In the genomic region with DNA sequence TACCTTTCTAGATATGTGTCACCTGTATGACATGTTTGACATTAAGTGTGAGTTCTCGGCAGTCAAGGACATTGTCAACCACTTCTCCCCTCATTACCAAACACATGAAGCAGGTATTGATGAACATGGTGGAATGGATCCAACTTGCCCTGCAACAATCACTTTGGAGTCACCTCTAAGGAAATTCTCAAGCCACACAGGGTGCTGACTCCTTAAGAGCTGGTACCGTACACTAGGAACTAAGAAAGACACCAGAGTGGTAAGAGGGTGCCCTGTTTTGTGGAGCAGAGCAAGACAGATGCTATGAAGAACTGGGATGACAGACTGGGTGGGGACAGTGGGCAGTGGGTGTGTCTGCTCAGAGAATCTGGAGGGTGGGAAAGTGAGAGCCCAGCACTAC, we compare ENCODE assay signal across 26 cellular contexts. TPM values are rescaled to one million over a fixed set of nuclear protein-coding genes. Genes with fewer than 3 reads are reported as not detected.
DNase-seq lines count a peak whose midpoint lies in the region; ATAC-seq, FAIRE-seq and TF ChIP-seq lines count a peak whose summit lies in the region.
"Had no signal": no experiment of that assay in that cellular context is flagged by ENCODE, and none has a peak within 500 bp of the region (broad histone marks: within the 10 kb centered on the region; RNA-seq: fewer than 3 reads in every experiment).

No MANE protein-coding gene starts in this region.

- no peaks in the 10 kb centered on the region for H3K9me3 Mint-ChIP-seq in stimulated activated effector memory CD8-positive, alpha-beta T cell treated with anti-CD3 and anti-CD28 coated beads, Interleukin-12 subunit alpha, Interleukin-12 subunit beta, amount 100 ng/mL, for 72 hours
- H3K9me3 Mint-ChIP-seq in activated CD8-positive, alpha-beta memory T cell treated with anti-CD3 and anti-CD28 coated beads, Interleukin-2, amount 10 ng/mL, durations not matched to agents 7 days and 5 days (ENCODE audit: low read depth) = no peaks in the 10 kb centered on the region
- H3K9me3 Mint-ChIP-seq: CD4-positive, alpha-beta memory T cell had no signal

- no peak overlapping the region for H3K23ac ChIP-seq in H1 (ENCODE audit: insufficient read length)

- no peaks in the 10 kb centered on the region for H4K20me1 ChIP-seq in H1 (replicated peaks in 1 of 2; ENCODE audit: control insufficient read depth in 1 of 2, insufficient read depth in 2 of 2, low read length in 2 of 2)
- H4K20me1 ChIP-seq: BLaER1 treated with 17β-estradiol and CSF1 and Interleukin-3, amounts not matched to agents 10 nM and 100 nM had no signal

- peaks cover 53% of the 10 kb centered on the region for H3K27me3 Mint-ChIP-seq in activated CD8-positive, alpha-beta memory T cell treated with anti-CD3 and anti-CD28 coated beads, Interleukin-2, amount 10 ng/mL, durations not matched to agents 7 days and 5 days

- no peak overlapping the region for H2BK5ac ChIP-seq in H1 (ENCODE audit: low read depth, low read length)

- no peak overlapping the region for H3K4me3 Mint-ChIP-seq in stimulated activated effector memory CD8-positive, alpha-beta T cell treated with anti-CD3 and anti-CD28 coated beads, Interleukin-12 subunit alpha, Interleukin-12 subunit beta, amount 100 ng/mL, for 72 hours
- no peak overlapping the region for H3K4me3 Mint-ChIP-seq in activated CD8-positive, alpha-beta memory T cell treated with anti-CD3 and anti-CD28 coated beads, Interleukin-2, amount 10 ng/mL, durations not matched to agents 7 days and 5 days
- H3K4me3 Mint-ChIP-seq: CD14-positive monocyte had no signal

- no peak overlapping the region for H2BK15ac ChIP-seq in H1 (ENCODE audit: low read length)

- H3K27me3 ChIP-seq in H1 (replicated peaks in 1 of 4; ENCODE audit: control insufficient read depth in 3 of 4, extremely low read depth in 1 of 4, insufficient read depth in 3 of 4, low read length in 3 of 4) (no peaks in the 10 kb centered on the region), lower lobe of right lung (ENCODE audit: low read depth) (peaks cover 4% of the 10 kb centered on the region), aorta (ENCODE audit: control insufficient read depth in 1 of 2, insufficient read depth in 2 of 2, low read length in 1 of 2) (no peaks in the 10 kb centered on the region), testis (no peaks in the 10 kb centered on the region), esophagus squamous epithelium (no peaks in the 10 kb centered on the region)
- H3K27me3 ChIP-seq: BLaER1 treated with 17β-estradiol and CSF1 and Interleukin-3, amounts not matched to agents 10 nM and 100 nM had no signal

- no peak overlapping the region for H2AFZ ChIP-seq in H1 (ENCODE audit: low read length)

- no peaks in the 10 kb centered on the region for H3K4me1 Mint-ChIP-seq in stimulated activated effector memory CD8-positive, alpha-beta T cell treated with anti-CD3 and anti-CD28 coated beads, Interleukin-12 subunit alpha, Interleukin-12 subunit beta, amount 100 ng/mL, for 72 hours
- no peaks in the 10 kb centered on the region for H3K4me1 Mint-ChIP-seq in activated CD8-positive, alpha-beta memory T cell treated with anti-CD3 and anti-CD28 coated beads, Interleukin-2, amount 10 ng/mL, durations not matched to agents 7 days and 5 days
- H3K4me1 Mint-ChIP-seq: CD14-positive monocyte; CD4-positive, alpha-beta memory T cell had no signal

- no peaks in the 10 kb centered on the region for H3K79me2 ChIP-seq in H1 (ENCODE audit: control insufficient read depth in 1 of 2, insufficient read depth in 2 of 2, low read length in 2 of 2)

- no peak overlapping the region for H3K4me3 ChIP-seq in H1 (ENCODE audit: extremely low read depth in 1 of 4, insufficient read depth in 2 of 4, low read depth in 3 of 4, low read length in 4 of 4)
- no peak overlapping the region for H3K4me3 ChIP-seq in lower lobe of right lung
- no peak overlapping the region for H3K4me3 ChIP-seq in aorta (ENCODE audit: low read length in 2 of 2)
- H3K4me3 ChIP-seq in testis = no peak overlapping the region
- H3K4me3 ChIP-seq in esophagus squamous epithelium = no peak overlapping the region
- H3K4me3 ChIP-seq: A549; BLaER1 treated with 17β-estradiol and CSF1 and Interleukin-3, amounts not matched to agents 10 nM and 100 nM had no signal

- POLR2A ChIA-PET in H1 (lab: Charles Lee; ENCODE audit: partially characterized antibody) = no interaction called here

- no peak overlapping the region for H2BK12ac ChIP-seq in H1 (ENCODE audit: low read depth, low read length)

- H2BK20ac ChIP-seq in H1 (ENCODE audit: low read length) = no peak overlapping the region

- CTCF ChIA-PET in H1 (lab: Charles Lee; ENCODE audit: partially characterized antibody) = interaction anchor here (1.6 kb wide), 1 partner anchor 204 kb away, joined by 6 read pairs; no protein-coding TSS in a partner anchor
- CTCF ChIA-PET in activated CD8-positive, alpha-beta memory T cell treated with anti-CD3 and anti-CD28 coated beads, Interleukin-2, amount 10 ng/mL, durations not matched to agents 7 days and 5 days (lab: Charles Lee) = interaction anchor here (0.6 to 1.0 kb wide), 2 partner anchors 242 to 332 kb away, joined by 3 read pairs; no protein-coding TSS in a partner anchor

- no peak overlapping the region for H3K4ac ChIP-seq in H1 (replicated peaks; ENCODE audit: insufficient read length, low read depth, low read length)

- FAIRE-seq in H1 (lab: Jason Lieb, UNC) = no peak
- FAIRE-seq: A549, GM12891, GM18507 had no signal

- no peak for TF ChIP-seq POLR2A in H1 (IDR thresholded peaks at IDR 0.05; ENCODE audit: control extremely low read depth in 1 of 2, low read depth in 2 of 2, low read length in 2 of 2)
- no peak for TF ChIP-seq POLR2A in testis (IDR thresholded peaks at IDR 0.05)
- no peak for TF ChIP-seq POLR2A in esophagus squamous epithelium (IDR thresholded peaks at IDR 0.05)

- no peak for TF ChIP-seq EP300 in H1 (IDR thresholded peaks at IDR 0.05; ENCODE audit: borderline replicate concordance in 1 of 2, low read depth in 2 of 2, low read length in 2 of 2)

- no peak overlapping the region for H2AK5ac ChIP-seq in H1 (ENCODE audit: low read depth, low read length)

- no peak overlapping the region for H2BK120ac ChIP-seq in H1 (replicated peaks; ENCODE audit: low read depth, low read length)

- H4K91ac ChIP-seq in H1 (replicated peaks; ENCODE audit: insufficient read length, low read length) = no peak overlapping the region

- no peak overlapping the region for H3K27ac Mint-ChIP-seq in stimulated activated effector memory CD8-positive, alpha-beta T cell treated with anti-CD3 and anti-CD28 coated beads, Interleukin-12 subunit alpha, Interleukin-12 subunit beta, amount 100 ng/mL, for 72 hours
- H3K27ac Mint-ChIP-seq in activated CD8-positive, alpha-beta memory T cell treated with anti-CD3 and anti-CD28 coated beads, Interleukin-2, amount 10 ng/mL, durations not matched to agents 7 days and 5 days = no peak overlapping the region
- H3K27ac Mint-ChIP-seq: CD4-positive, alpha-beta memory T cell had no signal

- no peak for DNase-seq in H1 (ENCODE audit: low read depth in 1 of 2, low spot score in 2 of 2)
- no peak for DNase-seq in lower lobe of right lung
- no peak for DNase-seq in stimulated activated effector memory CD8-positive, alpha-beta T cell treated with anti-CD3 and anti-CD28 coated beads, Interleukin-12 subunit alpha, Interleukin-12 subunit beta, amount 100 ng/mL, for 72 hours (ENCODE audit: low spot score in 2 of 2)
- DNase-seq in aorta = no peak
- no peak for DNase-seq in testis
- no peak for DNase-seq in esophagus squamous epithelium (lab: John Stamatoyannopoulos, UW)
- DNase-seq in activated CD8-positive, alpha-beta memory T cell treated with anti-CD3 and anti-CD28 coated beads, Interleukin-2, amount 10 ng/mL, durations not matched to agents 7 days and 5 days = no peak
- DNase-seq: 8988T; ACHN; AML-193; BE2C; Calu3; CD4-positive, alpha-beta memory T cell; COR-L47; DMS53; DMS79 treated with DMSO at 0.1 percent for 48 hours; GF-D8; GOT3; H7; HCEC 1CT had no signal

- H3K36me3 ChIP-seq in H1 (ENCODE audit: control insufficient read depth in 2 of 4, insufficient read depth in 4 of 4, low read length in 3 of 4) (no peaks in the 10 kb centered on the region), lower lobe of right lung (no peaks in the 10 kb centered on the region), aorta (ENCODE audit: control insufficient read depth in 1 of 2, insufficient read depth in 2 of 2, low read length in 1 of 2) (no peaks in the 10 kb centered on the region), testis (ENCODE audit: low read depth, missing control alignments) (no peaks in the 10 kb centered on the region), esophagus squamous epithelium (no peaks in the 10 kb centered on the region)
- H3K36me3 ChIP-seq: BE2C; BLaER1 treated with 17β-estradiol and CSF1 and Interleukin-3, amounts not matched to agents 10 nM and 100 nM had no signal

- no peak overlapping the region for H3K14ac ChIP-seq in H1 (ENCODE audit: insufficient read length)

- H3K9me3 ChIP-seq in H1 (ENCODE audit: insufficient read depth in 2 of 2, low read depth in 1 of 2, low read length in 1 of 2) (no peaks in the 10 kb centered on the region), lower lobe of right lung (no peaks in the 10 kb centered on the region), aorta (ENCODE audit: control insufficient read depth, low read length) (no peaks in the 10 kb centered on the region), testis (no peaks in the 10 kb centered on the region), esophagus squamous epithelium (no peaks in the 10 kb centered on the region)
- H3K9me3 ChIP-seq: A549; BE2C; BLaER1 treated with 17β-estradiol and CSF1 and Interleukin-3, amounts not matched to agents 10 nM and 100 nM had no signal

- intact Hi-C loops in lower lobe of right lung (cut with DNase I) (no loop called here), aorta (cut with DNase I) (no loop called here), testis (cut with DNase I; ENCODE audit: low total_unique reads) (no loop called here), esophagus squamous epithelium (cut with DNase I) (no loop called here)

- H3K9ac ChIP-seq in H1 (replicated peaks in 1 of 4; ENCODE audit: extremely low read depth in 1 of 4, low read depth in 3 of 4, low read length in 3 of 4) = no peak overlapping the region
- H3K9ac ChIP-seq: BLaER1 treated with 17β-estradiol and CSF1 and Interleukin-3, amounts not matched to agents 10 nM and 100 nM had no signal

- peak; percentile 49 to 64 for ATAC-seq in lower lobe of right lung
- ATAC-seq in stimulated activated effector memory CD8-positive, alpha-beta T cell treated with anti-CD3 and anti-CD28 coated beads, Interleukin-12 subunit alpha, Interleukin-12 subunit beta, amount 100 ng/mL, for 72 hours = peak; percentile 40
- ATAC-seq in aorta (ENCODE audit: low FRiP score) = peak; percentile 19
- ATAC-seq in activated CD8-positive, alpha-beta memory T cell treated with anti-CD3 and anti-CD28 coated beads, Interleukin-2, amount 10 ng/mL, durations not matched to agents 7 days and 5 days = no peak
- ATAC-seq: A549 had no signal

- no peaks in the 10 kb centered on the region for H3K23me2 ChIP-seq in H1 (ENCODE audit: low read depth, low read length)

- WGBS in H1 (ENCODE audit: extremely low coverage in 1 of 2, insufficient coverage in 1 of 2, insufficient read length in 1 of 2, insufficient replicate concordance in 2 of 2, low coverage in 1 of 2, low lambda C conversion rate in 2 of 2, missing lambda C conversion rate in 1 of 2), 2 experiments = 90% methylated on average over 2 of the region's 2 CpGs; no CpG with 5 or more reads in 1 of the 2 experiments
- 96 to 98% methylated on average over 2 of the region's 2 CpGs for WGBS in aorta, 2 donors
- 95 to 98% methylated on average over 2 of the region's 2 CpGs for WGBS in testis, 2 donors
- WGBS in esophagus squamous epithelium, 2 donors = 94 to 100% methylated on average over 2 of the region's 2 CpGs

- H3K18ac ChIP-seq in H1 (ENCODE audit: extremely low read depth, low read length) = 0 out of 2 replicates have a peak overlapping the region, but pooled peaks have one; percentile 13

- TF ChIP-seq CTCF in H1 (IDR thresholded peaks at IDR 0.05; ENCODE audit: control extremely low read depth in 1 of 3, insufficient read depth in 1 of 3, low read depth in 1 of 3, low read length in 3 of 3) = no peak
- TF ChIP-seq CTCF in lower lobe of right lung (IDR thresholded peaks at IDR 0.05) = no peak
- no peak for TF ChIP-seq CTCF in testis (IDR thresholded peaks at IDR 0.05)
- no peak for TF ChIP-seq CTCF in esophagus squamous epithelium (IDR thresholded peaks at IDR 0.05)

- no peak for TF ChIP-seq RAD21 in H1 (IDR thresholded peaks at IDR 0.05 in 1 of 2, conservative IDR thresholded peaks at IDR 0.05 in 1 of 2; ENCODE audit: low read depth in 2 of 2, low read length in 2 of 2)

- no peaks in the 10 kb centered on the region for H3K79me1 ChIP-seq in H1 (ENCODE audit: low read depth, low read length)

- no peak overlapping the region for H4K8ac ChIP-seq in H1 (ENCODE audit: extremely low read depth, insufficient read depth, low read length)

- H3K27ac ChIP-seq in H1 (ENCODE audit: low read depth, low read length) = no peak overlapping the region
- H3K27ac ChIP-seq in lower lobe of right lung = no peak overlapping the region
- no peak overlapping the region for H3K27ac ChIP-seq in aorta (ENCODE audit: low read depth in 1 of 2, low read length in 2 of 2)
- H3K27ac ChIP-seq in testis = no peak overlapping the region
- H3K27ac ChIP-seq in esophagus squamous epithelium = no peak overlapping the region
- H3K27ac ChIP-seq: A549; BLaER1 treated with 17β-estradiol and CSF1 and Interleukin-3, amounts not matched to agents 10 nM and 100 nM had no signal

- H3K4me1 ChIP-seq in H1 (replicated peaks in 1 of 4; ENCODE audit: control insufficient read depth in 3 of 4, insufficient read depth in 4 of 4, low read length in 3 of 4) = no peaks in the 10 kb centered on the region
- H3K4me1 ChIP-seq in lower lobe of right lung = peaks cover 17% of the 10 kb centered on the region
- peaks cover 3 to 6% of the 10 kb centered on the region in 2 donors for H3K4me1 ChIP-seq in aorta (ENCODE audit: control insufficient read depth in 1 of 2, insufficient read depth in 2 of 2, low read length in 2 of 2)
- no peaks in the 10 kb centered on the region for H3K4me1 ChIP-seq in testis
- H3K4me1 ChIP-seq in esophagus squamous epithelium = peaks cover 0 to 12% (median 4%) of the 10 kb centered on the region in 3 donors
- H3K4me1 ChIP-seq: A549, BE2C had no signal

- no peaks in the 10 kb centered on the region for H3K36me3 Mint-ChIP-seq in stimulated activated effector memory CD8-positive, alpha-beta T cell treated with anti-CD3 and anti-CD28 coated beads, Interleukin-12 subunit alpha, Interleukin-12 subunit beta, amount 100 ng/mL, for 72 hours
- no peaks in the 10 kb centered on the region for H3K36me3 Mint-ChIP-seq in activated CD8-positive, alpha-beta memory T cell treated with anti-CD3 and anti-CD28 coated beads, Interleukin-2, amount 10 ng/mL, durations not matched to agents 7 days and 5 days
- H3K36me3 Mint-ChIP-seq: CD14-positive monocyte; CD4-positive, alpha-beta memory T cell had no signal

- H3K4me2 ChIP-seq in H1 (ENCODE audit: insufficient read depth in 1 of 2, low read depth in 2 of 2, low read length in 2 of 2) = no peak overlapping the region
- H3K4me2 ChIP-seq: A549; BLaER1 treated with 17β-estradiol and CSF1 and Interleukin-3, amounts not matched to agents 10 nM and 100 nM had no signal

- H3K56ac ChIP-seq in H1 (replicated peaks; ENCODE audit: insufficient read length, low read depth, low read length) = no peak overlapping the region

- no peak overlapping the region for H4K5ac ChIP-seq in H1 (ENCODE audit: insufficient read length, low read depth, low read length)

RNA-seq across cellular contexts. Expression of a gene that starts 17.4 kb away (rescaled TPM):
- total RNA-seq in H1 (2021; fragmentation: NEBNext Ultra II Directional; extraction: Animal tissue kit (Norgen Biotek cat#: 25700)) = 35.0 and 36.3 TPM in 2 replicates
- polyA plus RNA-seq in H1 (2011; rRNA removed) (16.0 and 17.5 TPM in 2 replicates), aorta (100 to 1,000 TPM; 371 to 372 TPM), testis (ENCODE audit: insufficient read depth, low read depth, low replicate concordance) (46.6 TPM)
- 17.4 TPM for polyA plus RNA-seq in H1 (2011; cell fraction: cytosol; rRNA removed)
- polyA plus RNA-seq in H1 (2011; cell fraction: nucleus; rRNA removed) = 38.7 TPM
- 17.4 to 23.9 TPM (median 20.8 TPM) in 4 replicates for polyA plus RNA-seq in H1 (2012, experiment 1 of 2)
- 2.6 TPM for polyA plus RNA-seq in H1 (2012, experiment 2 of 2)
- 14.4 TPM for polyA plus RNA-seq in H1 (2013, experiment 1 of 2)
- polyA plus RNA-seq in H1 (2013, experiment 2 of 2) = 13.5 TPM
- 46.4 and 54.3 TPM in 2 replicates for polyA minus RNA-seq in H1 (2011; rRNA and poly(A)+ RNA removed)
- 19.2 TPM for polyA minus RNA-seq in H1 (2011; cell fraction: cytosol; rRNA and poly(A)+ RNA removed)
- 61.9 TPM for polyA minus RNA-seq in H1 (2011; cell fraction: nucleus; rRNA and poly(A)+ RNA removed)
- total RNA-seq in lower lobe of right lung (58.2 TPM), aorta (1,000 to 10,000 TPM in 1 of 2 donors, 100 to 1,000 TPM in 1; 591 to 1,478 TPM), testis (10 to 100 TPM; 34.4 to 38.8 TPM), esophagus squamous epithelium (100 to 1,000 TPM in 1 of 4 donors, 10 to 100 TPM in 3; 23.3 to 359 (median 72.2) TPM)
- total RNA-seq in activated CD8-positive, alpha-beta memory T cell treated with anti-CD3 and anti-CD28 coated beads, Interleukin-2, amount 10 ng/mL, durations not matched to agents 7 days and 5 days = under 1 TPM; 0.47 to 0.89 TPM
- total RNA-seq: G401 had no signal

Comparison
In these comparisons a context has a peak if more than half of its experiments do, and no peak if none do; other contexts are left out.
1. RNA of a gene that starts 17.4 kb away (total RNA-seq): 591 to 1,478 TPM in aorta, 23.3 to 359 TPM in esophagus squamous epithelium, 58.2 TPM in lower lobe of right lung (single experiment), 34.4 to 38.8 TPM in testis and 35.0 to 36.3 TPM in H1; 0.47 to 0.89 TPM in activated CD8-positive, alpha-beta memory T cell treated with anti-CD3 and anti-CD28 coated beads, Interleukin-2, amount 10 ng/mL, durations not matched to agents 7 days and 5 days; every median in the first group is over 10 times any median in the second.